7 cellular contexts compared by ENCODE assay signal in genomic region chr2:108691447-108691846, GRCh38.
"Had no signal": no experiment of that assay in that cellular context is flagged by ENCODE, and none has a peak within 500 bp of the region (broad histone marks: within the 10 kb centered on the region; RNA-seq: fewer than 3 reads in every experiment).

No MANE protein-coding gene starts in this region.

- H3K4me2 ChIP-seq: GM23338 had no signal

- ATAC-seq: GM23338 had no signal

- DNase-seq: H9, HCEC 1CT, KBM-7 had no signal

- FAIRE-seq: H1, H54, HTR-8/SVneo had no signal

- H2AFZ ChIP-seq: GM23338 had no signal

- H3K4me3 ChIP-seq: GM23338 had no signal
